13 cellular contexts compared by ENCODE assay signal in the genomic region with DNA sequence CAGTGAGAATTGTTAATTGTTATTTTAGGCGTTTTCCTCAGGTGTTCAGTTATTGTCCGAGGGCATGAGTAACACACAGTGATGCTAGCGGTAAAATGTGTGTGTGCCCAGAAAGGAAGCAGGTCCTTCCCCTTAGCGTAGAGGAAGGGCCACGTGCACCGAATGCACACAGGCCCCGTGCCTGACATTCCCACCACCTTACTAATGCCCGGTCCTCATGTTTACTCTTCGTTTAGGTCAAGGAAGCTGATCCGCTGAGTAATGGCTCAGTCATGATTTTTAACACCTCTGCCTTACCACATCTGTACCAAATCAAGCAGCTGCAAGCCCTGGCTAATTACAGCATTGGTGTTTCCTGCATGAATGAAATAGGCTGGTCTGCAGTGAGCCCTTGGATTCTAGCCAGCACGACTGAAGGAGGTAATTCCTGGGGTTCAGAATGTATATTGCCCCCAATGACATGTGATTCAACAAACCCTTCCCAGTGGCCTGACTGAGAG.
DNase-seq lines count a peak whose midpoint lies in the region; ATAC-seq, FAIRE-seq and TF ChIP-seq lines count a peak whose summit lies in the region.
"Had no signal": no experiment of that assay in that cellular context is flagged by ENCODE, and none has a peak within 500 bp of the region (broad histone marks: within the 10 kb centered on the region; RNA-seq: fewer than 3 reads in every experiment).

No MANE protein-coding gene starts in this region.

- no peak for TF ChIP-seq RAD21 in A549 (conservative IDR thresholded peaks at IDR 0.05 in 1 of 2, IDR thresholded peaks at IDR 0.05 in 1 of 2)

- H3K4me1 ChIP-seq in A549 = peaks cover 22% of the 10 kb centered on the region

- peaks cover 4% of the 10 kb centered on the region; the same call in 1 of the 3 replicates for H3K9me3 ChIP-seq in A549
- H3K9me3 ChIP-seq: psoas muscle had no signal

- peak; percentile 97 to 98 for ATAC-seq in A549
- ATAC-seq in GM21515 (IDR thresholded peaks at IDR 0.05; ENCODE audit: unreplicated experiment) = no peak
- ATAC-seq in HG02610 (IDR thresholded peaks at IDR 0.05; ENCODE audit: unreplicated experiment) = no peak

- POLR2A ChIA-PET in A549 (lab: Yijun Ruan, JAX) = no interaction called here

- CTCF ChIA-PET in A549 (lab: Yijun Ruan, JAX) = interaction anchor here (0.6 kb wide), 1 partner anchor 85 kb away, joined by 3 read pairs; no protein-coding TSS in a partner anchor

- peak overlapping the region; percentile 42 for H3K4me2 ChIP-seq in A549
- H3K4me2 ChIP-seq: BLaER1 treated with 17β-estradiol and CSF1 and Interleukin-3, amounts not matched to agents 10 nM and 100 nM had no signal

- H3K4me3 ChIP-seq in A549 = no peak overlapping the region
- H3K4me3 ChIP-seq: BLaER1 treated with 17β-estradiol and CSF1 and Interleukin-3, amounts not matched to agents 10 nM and 100 nM; psoas muscle had no signal

- no peak for TF ChIP-seq POLR2A in A549 (IDR thresholded peaks at IDR 0.05; ENCODE audit: low read length)

- H3K27ac ChIP-seq in A549 = peak overlapping the region in 1 of 2 experiments; percentile 54; a peak in 3 of 6 replicates
- H3K27ac ChIP-seq: BLaER1 treated with 17β-estradiol and CSF1 and Interleukin-3, amounts not matched to agents 10 nM and 100 nM; psoas muscle had no signal

- no peak for FAIRE-seq in A549 (lab: Jason Lieb, UNC)

- no peak for TF ChIP-seq EP300 in A549 (IDR thresholded peaks at IDR 0.05)

- TF ChIP-seq CTCF in A549 (IDR thresholded peaks at IDR 0.05) = no peak

- WGBS in A549 (ENCODE audit: missing lambda C conversion rate) = 9% methylated on average over 11 of the region's 11 CpGs

- DNase-seq in A549 (ENCODE audit: low read depth in 1 of 2, low spot score in 1 of 2) (peak; percentile 33 to 83), HK-2 (ENCODE audit: unreplicated experiment) (peak; percentile 84), amniotic stem cell (lab: John Stamatoyannopoulos, UW) (peak; percentile 40), islet precursor cell (peak; percentile 69), SKM-1 treated with dmso at 0.1 percent for 144 hours (lab: John Stamatoyannopoulos, UW; ENCODE audit: unreplicated experiment) (no peak), NCI-H1092 (lab: John Stamatoyannopoulos, UW) (no peak)
- DNase-seq: activated gamma-delta T cell treated with Interleukin-2 at 50 U/mL for 16 hours, MM.1S, psoas muscle, T-helper 9 cell had no signal

TF ChIP-seq in A549, 52 proteins besides CTCF, POLR2A, EP300 and RAD21 (continues in another document):
- no peak for TF ChIP-seq POLR2AphosphoS2 (conservative IDR thresholded peaks at IDR 0.05; ENCODE audit: low read length)
- TF ChIP-seq KDM1A (IDR thresholded peaks at IDR 0.05; ENCODE audit: low read depth) = no peak
- no peak for TF ChIP-seq SMC3 (IDR thresholded peaks at IDR 0.05)
- TF ChIP-seq EHMT2 (IDR thresholded peaks at IDR 0.05; ENCODE audit: low read depth) = no peak
- TF ChIP-seq RFX5 (IDR thresholded peaks at IDR 0.05) = no peak
- TF ChIP-seq MAX (IDR thresholded peaks at IDR 0.05) = peak; percentile 99
- TF ChIP-seq ZFP36 (IDR thresholded peaks at IDR 0.05; ENCODE audit: borderline replicate concordance, partially characterized antibody) = no peak
- no peak for TF ChIP-seq ELK1 (IDR thresholded peaks at IDR 0.05; ENCODE audit: low read depth, low read length)
- no peak for TF ChIP-seq CHD2 (IDR thresholded peaks at IDR 0.05; ENCODE audit: low read length, partially characterized antibody)
- no peak for TF ChIP-seq HOXB13 (CRISPR knock-in tag; IDR thresholded peaks at IDR 0.05; ENCODE audit: low read depth)
- TF ChIP-seq ZNF302 (CRISPR knock-in tag; IDR thresholded peaks at IDR 0.05) = no peak
- no peak for TF ChIP-seq TFCP2L1 (CRISPR knock-in tag; IDR thresholded peaks at IDR 0.05)
- TF ChIP-seq ZC3H11A (IDR thresholded peaks at IDR 0.05) = no peak
- TF ChIP-seq MAFK (IDR thresholded peaks at IDR 0.05; ENCODE audit: partially characterized antibody) = peak; percentile 46
- no peak for TF ChIP-seq PHF8 (IDR thresholded peaks at IDR 0.05; ENCODE audit: borderline replicate concordance, low read depth)
- peak in 1 of 2 experiments; percentile 32; a peak in 1 of 5 replicates for TF ChIP-seq JUN (IDR thresholded peaks at IDR 0.05)
- TF ChIP-seq REST (IDR thresholded peaks at IDR 0.05) = no peak
- no peak for TF ChIP-seq RCOR1 (IDR thresholded peaks at IDR 0.05; ENCODE audit: low read depth, low read length)
- no peak for TF ChIP-seq CBX8 (IDR thresholded peaks at IDR 0.05)
- no peak for TF ChIP-seq KDM5A (IDR thresholded peaks at IDR 0.05)
- peak; percentile 86 for TF ChIP-seq BHLHE40 (IDR thresholded peaks at IDR 0.05; ENCODE audit: low read depth, low read length)
- TF ChIP-seq NPAS2 (CRISPR knock-in tag; IDR thresholded peaks at IDR 0.05; ENCODE audit: borderline replicate concordance) = peak; percentile 68
- TF ChIP-seq, protein P1, sequence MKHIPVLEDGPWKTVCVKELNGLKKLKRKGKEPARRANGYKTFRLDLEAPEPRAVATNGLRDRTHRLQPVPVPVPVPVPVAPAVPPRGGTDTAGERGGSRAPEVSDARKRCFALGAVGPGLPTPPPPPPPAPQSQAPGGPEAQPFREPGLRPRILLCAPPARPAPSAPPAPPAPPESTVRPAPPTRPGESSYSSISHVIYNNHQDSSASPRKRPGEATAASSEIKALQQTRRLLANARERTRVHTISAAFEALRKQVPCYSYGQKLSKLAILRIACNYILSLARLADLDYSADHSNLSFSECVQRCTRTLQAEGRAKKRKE (CRISPR knock-in tag; IDR thresholded peaks at IDR 0.05; ENCODE audit: low read depth) = peak; percentile 57; the same call in 1 of the 2 replicates
- TF ChIP-seq HES2 (IDR thresholded peaks at IDR 0.05) = no peak
- TF ChIP-seq HEYL (CRISPR knock-in tag; IDR thresholded peaks at IDR 0.05) = no peak
- no peak for TF ChIP-seq PBX3 (IDR thresholded peaks at IDR 0.05)
- TF ChIP-seq HDAC2 (IDR thresholded peaks at IDR 0.05) = no peak
- no peak for TF ChIP-seq SREBF2 (IDR thresholded peaks at IDR 0.05)
- TF ChIP-seq RNF2 (IDR thresholded peaks at IDR 0.05; ENCODE audit: borderline replicate concordance, low read depth) = no peak
- no peak for TF ChIP-seq HOXA7 (CRISPR knock-in tag; IDR thresholded peaks at IDR 0.05)

Comparison
In these comparisons a context has a peak if more than half of its experiments do, and no peak if none do; other contexts are left out.
1. ATAC-seq: peak in A549 (2 of 2); none in GM21515 (single experiment) and HG02610 (single experiment).
2. DNase-seq: peak in A549 (2 of 2), HK-2 (single experiment), amniotic stem cell (single experiment) and islet precursor cell (single experiment); none in SKM-1 treated with dmso at 0.1 percent for 144 hours (single experiment) and NCI-H1092 (single experiment).